Comparison of ENCODE assay signal across 17 cellular contexts in genomic region chr20:47325242-47325641, GRCh38. TPM values are rescaled to one million over a fixed set of nuclear protein-coding genes. Genes with fewer than 3 reads are reported as not detected.
DNase-seq lines count a peak whose midpoint lies in the region; ATAC-seq, FAIRE-seq and TF ChIP-seq lines count a peak whose summit lies in the region.
"Had no signal": no experiment of that assay in that cellular context is flagged by ENCODE, and none has a peak within 500 bp of the region (broad histone marks: within the 10 kb centered on the region; RNA-seq: fewer than 3 reads in every experiment).

No MANE protein-coding gene starts in this region.

- H3K4me3 ChIP-seq in A549 (no peak overlapping the region), HUES64 (ENCODE audit: low read length) (no peak overlapping the region), H1 (ENCODE audit: extremely low read depth in 1 of 4, insufficient read depth in 2 of 4, low read depth in 3 of 4, low read length in 4 of 4) (no peak overlapping the region)

- H4K20me1 ChIP-seq in H1 (replicated peaks in 1 of 2; ENCODE audit: control insufficient read depth in 1 of 2, insufficient read depth in 2 of 2, low read length in 2 of 2): peaks cover 2 to 4% of the 10 kb centered on the region in 2 experiments

- no peaks in the 10 kb centered on the region for H3K9me3 Mint-ChIP-seq in natural killer cell
- H3K9me3 Mint-ChIP-seq in T-cell: no peaks in the 10 kb centered on the region
- H3K9me3 Mint-ChIP-seq: activated naive CD4-positive, alpha-beta T cell treated with anti-CD3 and anti-CD28 coated beads, Interleukin-2, amount 10 ng/mL, durations not matched to agents 7 days and 5 days had no signal

- no peaks in the 10 kb centered on the region for H3K27me3 Mint-ChIP-seq in natural killer cell (ENCODE audit: low read depth in 2 of 2)
- no peaks in the 10 kb centered on the region for H3K27me3 Mint-ChIP-seq in T-cell
- H3K27me3 Mint-ChIP-seq: activated naive CD4-positive, alpha-beta T cell treated with anti-CD3 and anti-CD28 coated beads, Interleukin-2, amount 10 ng/mL, durations not matched to agents 7 days and 5 days had no signal

- H3K4me1 ChIP-seq in A549 (peaks cover 92% of the 10 kb centered on the region), HUES64 (ENCODE audit: insufficient read depth, low read length) (peaks cover 43% of the 10 kb centered on the region), H1 (replicated peaks in 1 of 4; ENCODE audit: control insufficient read depth in 3 of 4, insufficient read depth in 4 of 4, low read length in 3 of 4) (peaks cover 19 to 44% (median 33%) of the 10 kb centered on the region in 4 experiments)

- H2AFZ ChIP-seq in H1 (ENCODE audit: low read length): no peak overlapping the region

- intact Hi-C loops in natural killer cell (cut with micrococcal nuclease): no loop called here

- H3K27ac ChIP-seq in A549 (peak overlapping the region; percentile 94 to 97), HUES64 (ENCODE audit: low read depth, low read length) (peak overlapping the region; percentile 31), H1 (ENCODE audit: low read depth, low read length) (no peak overlapping the region; the same call in 1 of the 2 replicates)
- H3K27ac ChIP-seq: foreskin keratinocyte had no signal

- FAIRE-seq in A549 (lab: Jason Lieb, UNC) (no peak), H1 (lab: Jason Lieb, UNC) (no peak), D721Med (lab: Jason Lieb, UNC) (no peak)

- H3K79me2 ChIP-seq in H1 (ENCODE audit: control insufficient read depth in 1 of 2, insufficient read depth in 2 of 2, low read length in 2 of 2): peaks cover 29 to 96% of the 10 kb centered on the region in 2 experiments

- TF ChIP-seq CTCF in A549 (IDR thresholded peaks at IDR 0.05) (no peak), H1 (IDR thresholded peaks at IDR 0.05; ENCODE audit: control extremely low read depth in 1 of 3, insufficient read depth in 1 of 3, low read depth in 1 of 3, low read length in 3 of 3) (no peak), natural killer cell (IDR thresholded peaks at IDR 0.05) (no peak), D721Med (IDR thresholded peaks at IDR 0.05; ENCODE audit: insufficient read depth, missing control alignments) (no peak)

- H3K9ac ChIP-seq in HUES64 (ENCODE audit: low read depth, low read length): 0 out of 2 replicates have a peak overlapping the region, but pooled peaks have one; percentile 21
- no peak overlapping the region for H3K9ac ChIP-seq in H1 (replicated peaks in 1 of 4; ENCODE audit: extremely low read depth in 1 of 4, low read depth in 3 of 4, low read length in 3 of 4)

- peak overlapping the region; percentile 6 for H4K5ac ChIP-seq in H1 (ENCODE audit: insufficient read length, low read depth, low read length)

- H3K36me3 ChIP-seq in HUES64 (ENCODE audit: insufficient read depth, low read length): peaks cover 13% of the 10 kb centered on the region; the same call in 1 of the 2 replicates
- H3K36me3 ChIP-seq in H1 (ENCODE audit: control insufficient read depth in 2 of 4, insufficient read depth in 4 of 4, low read length in 3 of 4): peaks cover 0 to 6% (median 0%) of the 10 kb centered on the region in 4 experiments; a peak in 1 of 8 replicates

- H3K27ac Mint-ChIP-seq in natural killer cell: peak overlapping the region; percentile 20 to 31
- H3K27ac Mint-ChIP-seq in T-cell: peak overlapping the region in 1 of 2 donors; percentile 70
- H3K27ac Mint-ChIP-seq: activated naive CD4-positive, alpha-beta T cell treated with anti-CD3 and anti-CD28 coated beads, Interleukin-2, amount 10 ng/mL, durations not matched to agents 7 days and 5 days had no signal

- no peak overlapping the region for H4K91ac ChIP-seq in H1 (replicated peaks; ENCODE audit: insufficient read length, low read length)

- no peak overlapping the region for H3K56ac ChIP-seq in H1 (replicated peaks; ENCODE audit: insufficient read length, low read depth, low read length)

- no peak overlapping the region for H3K4me3 Mint-ChIP-seq in natural killer cell
- H3K4me3 Mint-ChIP-seq in T-cell: no peak overlapping the region
- H3K4me3 Mint-ChIP-seq: activated naive CD4-positive, alpha-beta T cell treated with anti-CD3 and anti-CD28 coated beads, Interleukin-2, amount 10 ng/mL, durations not matched to agents 7 days and 5 days had no signal

- 96% methylated on average over 6 of the region's 6 CpGs for WGBS in A549 (ENCODE audit: missing lambda C conversion rate)
- WGBS in HUES64: 97% methylated on average over 6 of the region's 6 CpGs
- WGBS in H1 (ENCODE audit: extremely low coverage in 1 of 2, insufficient coverage in 1 of 2, insufficient read length in 1 of 2, insufficient replicate concordance in 2 of 2, low coverage in 1 of 2, low lambda C conversion rate in 2 of 2, missing lambda C conversion rate in 1 of 2), 2 experiments: 93% methylated on average over 6 of the region's 6 CpGs; no CpG with 5 or more reads in 1 of the 2 experiments

- TF ChIP-seq EP300 in A549 (IDR thresholded peaks at IDR 0.05) (no peak), H1 (IDR thresholded peaks at IDR 0.05; ENCODE audit: borderline replicate concordance in 1 of 2, low read depth in 2 of 2, low read length in 2 of 2) (no peak)

- ATAC-seq in A549 (no peak), natural killer cell (no peak), T-cell (replicated peaks in 1 of 4) (no peak)
- ATAC-seq: foreskin keratinocyte had no signal

- CTCF ChIA-PET in A549 (lab: Yijun Ruan, JAX) (interaction anchor here (1.5 to 15.0 kb wide), 4 partner anchors 32 to 572 kb away, joined by 3 to 131 read pairs (median 40); partner anchors contain the start of gene ZMYND8), H1 (lab: Charles Lee; ENCODE audit: partially characterized antibody) (interaction anchor here (0.6 to 5.3 kb wide), 7 partner anchors 19 to 339 kb away, joined by 3 to 33 read pairs (median 3); partner anchors contain the start of gene ZMYND8), T-cell (lab: Charles Lee) (interaction anchor here (1.1 to 1.2 kb wide), 2 partner anchors 24 to 52 kb away, joined by 3 to 4 read pairs; no protein-coding TSS in a partner anchor)

- peak overlapping the region; percentile 71; the same call in 1 of the 2 replicates for H2AK5ac ChIP-seq in H1 (ENCODE audit: low read depth, low read length)

- H3K27me3 ChIP-seq in HUES64 (ENCODE audit: insufficient read depth, low read length) (no peaks in the 10 kb centered on the region), H1 (replicated peaks in 1 of 4; ENCODE audit: control insufficient read depth in 3 of 4, extremely low read depth in 1 of 4, insufficient read depth in 3 of 4, low read length in 3 of 4) (no peaks in the 10 kb centered on the region)
- H3K27me3 ChIP-seq: foreskin keratinocyte had no signal

- no peak overlapping the region for H4K8ac ChIP-seq in H1 (ENCODE audit: extremely low read depth, insufficient read depth, low read length)

- H3K79me1 ChIP-seq in H1 (ENCODE audit: low read depth, low read length): peaks cover 25% of the 10 kb centered on the region

- H3K9me3 ChIP-seq in A549 (no peaks in the 10 kb centered on the region), HUES64 (ENCODE audit: insufficient read depth, low read depth, low read length) (no peaks in the 10 kb centered on the region), H1 (ENCODE audit: insufficient read depth in 2 of 2, low read depth in 1 of 2, low read length in 1 of 2) (no peaks in the 10 kb centered on the region)

- peak overlapping the region; percentile 62 for H3K18ac ChIP-seq in H1 (ENCODE audit: extremely low read depth, low read length)

- H3K14ac ChIP-seq in H1 (ENCODE audit: insufficient read length): no peak overlapping the region

- POLR2A ChIA-PET in A549 (lab: Yijun Ruan, JAX) (interaction anchor here (1.2 to 3.8 kb wide), 3 partner anchors 31 to 177 kb away, joined by 3 to 11 read pairs (median 4); partner anchors contain the start of genes NCOA3 and ZMYND8), H1 (lab: Charles Lee; ENCODE audit: partially characterized antibody) (interaction anchor here (1.5 to 31.3 kb wide), 4 partner anchors 6 to 28 kb away, joined by 3 to 1191 read pairs (median 54); partner anchors contain the start of gene ZMYND8), T-cell (lab: Charles Lee) (no interaction called here)

- H3K4me1 Mint-ChIP-seq in natural killer cell (peaks cover 41 to 50% of the 10 kb centered on the region in 2 donors), T-cell (peaks cover 55 to 69% (median 62%) of the 10 kb centered on the region in 3 donors)

- TF ChIP-seq RAD21 in A549 (conservative IDR thresholded peaks at IDR 0.05 in 1 of 2, IDR thresholded peaks at IDR 0.05 in 1 of 2) (no peak), H1 (IDR thresholded peaks at IDR 0.05 in 1 of 2, conservative IDR thresholded peaks at IDR 0.05 in 1 of 2; ENCODE audit: low read depth in 2 of 2, low read length in 2 of 2) (no peak)

- peaks cover 2% of the 10 kb centered on the region; the same call in 1 of the 2 replicates for H3K23me2 ChIP-seq in H1 (ENCODE audit: low read depth, low read length)

- H3K36me3 Mint-ChIP-seq in natural killer cell (no peaks in the 10 kb centered on the region), T-cell (peaks cover 13% of the 10 kb centered on the region)

- H2BK5ac ChIP-seq in H1 (ENCODE audit: low read depth, low read length): peak overlapping the region; percentile 58; the same call in 1 of the 2 replicates

- no peak overlapping the region for H3K4me2 ChIP-seq in A549
- no peak overlapping the region for H3K4me2 ChIP-seq in H1 (ENCODE audit: insufficient read depth in 1 of 2, low read depth in 2 of 2, low read length in 2 of 2)

- no peak overlapping the region for H2BK120ac ChIP-seq in H1 (replicated peaks; ENCODE audit: low read depth, low read length)

- DNase-seq in A549 (ENCODE audit: low read depth in 1 of 2, low spot score in 1 of 2): no peak
- no peak for DNase-seq in H1 (ENCODE audit: low read depth in 1 of 2, low spot score in 2 of 2)
- no peak for DNase-seq in natural killer cell
- no peak for DNase-seq in DMS79 (lab: John Stamatoyannopoulos, UW)
- DNase-seq in NCI-H1105 (lab: John Stamatoyannopoulos, UW): no peak
- no peak for DNase-seq in T-cell
- DNase-seq in D721Med (ENCODE audit: insufficient read length, low spot score): no peak
- DNase-seq: activated CD4-positive, alpha-beta T cell treated with anti-CD3 and anti-CD28 coated beads for 4 hours; activated naive CD4-positive, alpha-beta T cell treated with anti-CD3 and anti-CD28 coated beads, Interleukin-2, amount 10 ng/mL, durations not matched to agents 7 days and 5 days; effector memory CD4-positive, alpha-beta T cell; foreskin keratinocyte; GDM1; NCI-H1417 treated with DMSO at 0.1 percent for 48 hours; NCI-H345; SHP77 treated with DMSO at 0.1 percent for 48 hours; stimulated activated CD4-positive, alpha-beta T cell treated with anti-CD3 and anti-CD28 coated beads, Interleukin-4, amount 100 ng/mL, for 1 hour had no signal

- no peak for TF ChIP-seq POLR2A in A549 (IDR thresholded peaks at IDR 0.05; ENCODE audit: low read length)
- no peak for TF ChIP-seq POLR2A in H1 (IDR thresholded peaks at IDR 0.05; ENCODE audit: control extremely low read depth in 1 of 2, low read depth in 2 of 2, low read length in 2 of 2)

- H2BK15ac ChIP-seq in H1 (ENCODE audit: low read length): 0 out of 2 replicates have a peak overlapping the region, but pooled peaks have one; percentile 33

- H2BK12ac ChIP-seq in H1 (ENCODE audit: low read depth, low read length): no peak overlapping the region

- H2BK20ac ChIP-seq in H1 (ENCODE audit: low read length): no peak overlapping the region

- peak overlapping the region; percentile 69 for H3K4ac ChIP-seq in H1 (replicated peaks; ENCODE audit: insufficient read length, low read depth, low read length)

- H3K23ac ChIP-seq in H1 (ENCODE audit: insufficient read length): no peak overlapping the region

RNA-seq across cellular contexts. Expression of gene ZMYND8, which starts 31.3 kb away (rescaled TPM):
- polyA plus RNA-seq in A549 (2011; rRNA removed): 23.6 and 24.9 TPM in 2 replicates
- polyA plus RNA-seq in A549 (2012; cell fraction: cytosol; rRNA removed): 10.9 TPM in 2 replicates
- polyA plus RNA-seq in A549 (2012; cell fraction: nucleus; rRNA removed): 19.5 and 21.4 TPM in 2 replicates
- polyA plus RNA-seq in A549 (2017; fragmentation: RNase III; extraction: RNeasy Plus Mini Kit Qiagen cat#74134 plus additional on column Dnase treatment): 10.2 to 11.2 TPM (median 10.4 TPM) in 3 replicates
- 22.2 and 24.4 TPM in 2 replicates for polyA minus RNA-seq in A549 (2011; rRNA and poly(A)+ RNA removed)
- polyA plus RNA-seq in HUES64 (2013, experiment 1 of 2): 61.7 TPM
- polyA plus RNA-seq in HUES64 (2013, experiment 2 of 2): 67.8 TPM
- total RNA-seq in H1 (2021; fragmentation: NEBNext Ultra II Directional; extraction: Animal tissue kit (Norgen Biotek cat#: 25700)): 163 TPM in 2 replicates
- 50.5 and 58.5 TPM in 2 replicates for polyA plus RNA-seq in H1 (2011; rRNA removed)
- polyA plus RNA-seq in H1 (2011; cell fraction: cytosol; rRNA removed): 66.1 TPM
- 123 TPM for polyA plus RNA-seq in H1 (2011; cell fraction: nucleus; rRNA removed)
- 71.7 to 113 TPM (median 77.5 TPM) in 4 replicates for polyA plus RNA-seq in H1 (2012, experiment 1 of 2)
- 9.8 TPM for polyA plus RNA-seq in H1 (2012, experiment 2 of 2)
- 70.7 TPM for polyA plus RNA-seq in H1 (2013, experiment 1 of 2)
- polyA plus RNA-seq in H1 (2013, experiment 2 of 2): 69.6 TPM
- 67.9 and 102 TPM in 2 replicates for polyA minus RNA-seq in H1 (2011; rRNA and poly(A)+ RNA removed)
- polyA minus RNA-seq in H1 (2011; cell fraction: cytosol; rRNA and poly(A)+ RNA removed): 53.2 TPM
- 91.2 TPM for polyA minus RNA-seq in H1 (2011; cell fraction: nucleus; rRNA and poly(A)+ RNA removed)
- total RNA-seq in natural killer cell: 10 to 100 TPM; 57.6 to 72.6 (median 69.8) TPM
- total RNA-seq in T-cell: 10 to 100 TPM; 39.6 to 68.9 (median 43.6) TPM

Comparison
In these comparisons a context has a peak if more than half of its experiments do, and no peak if none do; other contexts are left out.
1. POLR2A ChIA-PET loops: an anchor here in A549 (1.2 to 3.8 kb wide) and H1 (1.5 to 31.3 kb wide); none called in T-cell.
2. Of the 18 proteins assayed by ChIP-seq in both H1 and A549: peak only in H1: none; only in A549: MAFK; in both: none; in neither: 17.